Comparison of ENCODE assay signal across 13 cellular contexts in the genomic region with DNA sequence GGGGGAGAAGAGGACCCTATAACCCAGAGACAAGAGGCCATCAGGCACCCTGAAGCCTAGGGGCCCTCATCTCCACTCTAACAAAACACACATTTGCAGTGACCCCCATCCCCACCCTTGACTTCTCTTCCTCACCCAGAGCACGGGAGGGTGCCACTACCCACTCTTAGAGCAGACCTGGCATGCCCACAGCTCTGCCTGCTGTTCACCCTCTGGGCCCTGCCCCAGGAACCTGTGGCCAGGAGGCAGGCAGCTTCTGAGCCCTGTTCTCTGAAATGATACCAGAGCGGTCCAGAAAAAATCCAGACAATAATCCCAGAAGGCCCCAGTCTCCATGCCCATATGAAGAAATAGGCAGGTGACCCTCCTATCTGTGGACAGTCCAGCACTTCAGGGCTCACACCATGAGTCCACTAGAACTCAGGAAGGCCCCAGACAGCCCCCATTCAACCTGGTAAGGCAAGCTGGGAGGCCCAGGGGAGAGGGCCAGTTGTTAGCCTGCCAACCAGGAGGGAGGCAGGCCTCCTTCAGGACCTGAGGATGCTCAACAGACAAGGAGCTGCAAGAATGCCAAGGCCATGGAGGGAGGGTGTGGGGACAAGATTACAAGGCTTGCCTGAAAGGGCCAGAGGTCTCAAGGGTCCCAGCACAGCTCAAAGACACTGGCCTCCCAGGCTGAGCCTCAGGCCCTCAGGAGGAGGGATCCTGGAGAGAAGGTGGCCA.
DNase-seq lines count a peak whose midpoint lies in the region; ATAC-seq lines count a peak whose summit lies in the region.
"Had no signal": no experiment of that assay in that cellular context is flagged by ENCODE, and none has a peak within 500 bp of the region (broad histone marks: within the 10 kb centered on the region; RNA-seq: fewer than 3 reads in every experiment).

No MANE protein-coding gene starts in this region.

- POLR2A ChIA-PET in naive thymus-derived CD4-positive, alpha-beta T cell (lab: Charles Lee): no interaction called here

- H3K27me3 ChIP-seq in NT2/D1 (ENCODE audit: insufficient read depth, insufficient read length): no peaks in the 10 kb centered on the region
- no peaks in the 10 kb centered on the region for H3K27me3 ChIP-seq in mucosa of stomach (ENCODE audit: control insufficient read depth, insufficient read depth, low read length)
- H3K27me3 ChIP-seq in naive thymus-derived CD4-positive, alpha-beta T cell (ENCODE audit: control insufficient read depth in 2 of 2, insufficient read depth in 2 of 2, low read length in 2 of 2): no peaks in the 10 kb centered on the region

- H3K4me3 ChIP-seq in NT2/D1 (ENCODE audit: insufficient read length, low read depth): no peak overlapping the region
- no peak overlapping the region for H3K4me3 ChIP-seq in mucosa of stomach (ENCODE audit: low read length)
- H3K4me3 ChIP-seq in naive thymus-derived CD4-positive, alpha-beta T cell (ENCODE audit: low read length): no peak overlapping the region

- no peak for ATAC-seq in naive thymus-derived CD4-positive, alpha-beta T cell
- ATAC-seq: PC-3 had no signal

- CTCF ChIA-PET in naive thymus-derived CD4-positive, alpha-beta T cell (lab: Charles Lee): no interaction called here

- H3K4me1 ChIP-seq in NT2/D1 (ENCODE audit: insufficient read depth, insufficient read length) (peaks cover 22% of the 10 kb centered on the region), mucosa of stomach (ENCODE audit: control insufficient read depth, insufficient read depth, low read length) (peaks cover 36% of the 10 kb centered on the region)
- no peaks in the 10 kb centered on the region for H3K4me1 ChIP-seq in naive thymus-derived CD4-positive, alpha-beta T cell (ENCODE audit: control insufficient read depth in 2 of 2, insufficient read depth in 2 of 2, low read length in 2 of 2)

- H3K9me3 Mint-ChIP-seq in naive thymus-derived CD4-positive, alpha-beta T cell: peaks cover 0 to 2% (median 0%) of the 10 kb centered on the region in 11 donors
- H3K9me3 Mint-ChIP-seq in activated T-helper 2 cell treated with anti-CD3 and anti-CD28 coated beads, Interferon-gamma antibody, Interleukin-2, Interleukin-4, amounts not matched to agents 10 μg/mL and 5 μg/mL and 100 μg/mL, durations not matched to agents 14 hours and 24 hours and 36 hours: no peaks in the 10 kb centered on the region
- H3K9me3 Mint-ChIP-seq: brain; CD4-positive, alpha-beta memory T cell; T-helper 1 cell treated with Interleukin-12 subunit alpha and Interleukin-12 subunit beta and Interleukin-4 antibody, amounts not matched to agents 30 μg/mL and 1 μg/mL, for 36 hours had no signal

- H3K27ac ChIP-seq in epithelial cell of prostate (peak overlapping the region; percentile 10), substantia nigra (ENCODE audit: low read depth, low read length, poor library complexity, severe bottlenecking) (peak overlapping the region; percentile 50)
- H3K27ac ChIP-seq in naive thymus-derived CD4-positive, alpha-beta T cell (ENCODE audit: low read depth, low read length): no peak overlapping the region

- peaks cover 0 to 21% (median 0%) of the 10 kb centered on the region in 7 donors for H3K4me1 Mint-ChIP-seq in naive thymus-derived CD4-positive, alpha-beta T cell
- peaks cover 2% of the 10 kb centered on the region for H3K4me1 Mint-ChIP-seq in activated T-helper 2 cell treated with anti-CD3 and anti-CD28 coated beads, Interferon-gamma antibody, Interleukin-2, Interleukin-4, amounts not matched to agents 10 μg/mL and 5 μg/mL and 100 μg/mL, durations not matched to agents 14 hours and 24 hours and 36 hours (ENCODE audit: low read depth)
- H3K4me1 Mint-ChIP-seq: CD4-positive, alpha-beta memory T cell had no signal

- H3K9me3 ChIP-seq in NT2/D1 (ENCODE audit: insufficient read depth, low read length): no peaks in the 10 kb centered on the region
- H3K9me3 ChIP-seq in mucosa of stomach (ENCODE audit: control insufficient read depth, low read length): no peaks in the 10 kb centered on the region
- no peaks in the 10 kb centered on the region for H3K9me3 ChIP-seq in naive thymus-derived CD4-positive, alpha-beta T cell (ENCODE audit: control insufficient read depth in 2 of 3, low read length in 3 of 3)

- H3K4me3 Mint-ChIP-seq in naive thymus-derived CD4-positive, alpha-beta T cell: no peak overlapping the region
- no peak overlapping the region for H3K4me3 Mint-ChIP-seq in activated T-helper 2 cell treated with anti-CD3 and anti-CD28 coated beads, Interferon-gamma antibody, Interleukin-2, Interleukin-4, amounts not matched to agents 10 μg/mL and 5 μg/mL and 100 μg/mL, durations not matched to agents 14 hours and 24 hours and 36 hours (ENCODE audit: low read depth)
- H3K4me3 Mint-ChIP-seq: brain; CD4-positive, alpha-beta memory T cell; T-helper 1 cell treated with Interleukin-12 subunit alpha and Interleukin-12 subunit beta and Interleukin-4 antibody, amounts not matched to agents 30 μg/mL and 1 μg/mL, for 36 hours had no signal

- H3K27ac Mint-ChIP-seq in naive thymus-derived CD4-positive, alpha-beta T cell: no peak overlapping the region
- H3K27ac Mint-ChIP-seq in activated T-helper 2 cell treated with anti-CD3 and anti-CD28 coated beads, Interferon-gamma antibody, Interleukin-2, Interleukin-4, amounts not matched to agents 10 μg/mL and 5 μg/mL and 100 μg/mL, durations not matched to agents 14 hours and 24 hours and 36 hours: no peak overlapping the region
- H3K27ac Mint-ChIP-seq: CD4-positive, alpha-beta memory T cell; T-helper 1 cell treated with Interleukin-12 subunit alpha and Interleukin-12 subunit beta and Interleukin-4 antibody, amounts not matched to agents 30 μg/mL and 1 μg/mL, for 36 hours had no signal

- no peak for DNase-seq in NT2/D1 (ENCODE audit: low read depth, low spot score)
- DNase-seq in epithelial cell of prostate (ENCODE audit: low read depth, low spot score): no peak
- DNase-seq in substantia nigra (lab: John Stamatoyannopoulos, UW): no peak
- no peak for DNase-seq in stimulated activated CD4-positive, alpha-beta T cell treated with anti-CD3 and anti-CD28 coated beads, Interleukin-2, amount 100 ng/mL, for 48 hours
- DNase-seq in naive thymus-derived CD4-positive, alpha-beta T cell: no peak
- DNase-seq in activated T-helper 2 cell treated with anti-CD3 and anti-CD28 coated beads, Interferon-gamma antibody, Interleukin-2, Interleukin-4, amounts not matched to agents 10 μg/mL and 5 μg/mL and 100 μg/mL, durations not matched to agents 14 hours and 24 hours and 36 hours (ENCODE audit: low spot score): no peak
- no peak for DNase-seq in NCI-H446 treated with DMSO at 0.1 percent for 48 hours (lab: John Stamatoyannopoulos, UW)
- DNase-seq: activated CD4-positive, alpha-beta T cell treated with anti-CD3 and anti-CD28 coated beads for 48 hours; CD4-positive, alpha-beta memory T cell; PC-3 had no signal

- H3K9ac ChIP-seq in NT2/D1 (ENCODE audit: insufficient read length, low read depth): peak overlapping the region; percentile 22
- peak overlapping the region; percentile 42 for H3K9ac ChIP-seq in mucosa of stomach (ENCODE audit: low read length)

- H3K36me3 ChIP-seq in NT2/D1 (ENCODE audit: insufficient read depth, insufficient read length, low read length) (peaks cover 2% of the 10 kb centered on the region), mucosa of stomach (ENCODE audit: control insufficient read depth, insufficient read depth, low read length) (no peaks in the 10 kb centered on the region)
- no peaks in the 10 kb centered on the region for H3K36me3 ChIP-seq in naive thymus-derived CD4-positive, alpha-beta T cell (ENCODE audit: control insufficient read depth in 2 of 3, insufficient read depth in 3 of 3, low read length in 3 of 3)

- intact Hi-C loops in naive thymus-derived CD4-positive, alpha-beta T cell (cut with micrococcal nuclease): no loop called here
- intact Hi-C loops in activated T-helper 2 cell treated with anti-CD3 and anti-CD28 coated beads, Interferon-gamma antibody, Interleukin-2, Interleukin-4, amounts not matched to agents 10 μg/mL and 5 μg/mL and 100 μg/mL, durations not matched to agents 14 hours and 24 hours and 36 hours (cut with micrococcal nuclease): no loop called here

- no peaks in the 10 kb centered on the region for H3K36me3 Mint-ChIP-seq in naive thymus-derived CD4-positive, alpha-beta T cell
- H3K36me3 Mint-ChIP-seq in activated T-helper 2 cell treated with anti-CD3 and anti-CD28 coated beads, Interferon-gamma antibody, Interleukin-2, Interleukin-4, amounts not matched to agents 10 μg/mL and 5 μg/mL and 100 μg/mL, durations not matched to agents 14 hours and 24 hours and 36 hours (ENCODE audit: low read depth): no peaks in the 10 kb centered on the region
- H3K36me3 Mint-ChIP-seq: brain; CD4-positive, alpha-beta memory T cell had no signal

- peaks cover 0 to 14% (median 10%) of the 10 kb centered on the region in 5 donors for H3K27me3 Mint-ChIP-seq in naive thymus-derived CD4-positive, alpha-beta T cell
- peaks cover 6% of the 10 kb centered on the region for H3K27me3 Mint-ChIP-seq in activated T-helper 2 cell treated with anti-CD3 and anti-CD28 coated beads, Interferon-gamma antibody, Interleukin-2, Interleukin-4, amounts not matched to agents 10 μg/mL and 5 μg/mL and 100 μg/mL, durations not matched to agents 14 hours and 24 hours and 36 hours (ENCODE audit: low read depth)
- H3K27me3 Mint-ChIP-seq: brain had no signal
